In genomic region chr6:54879188-54879985, GRCh38 we compare ENCODE assay signal across 1 cellular context.
TF ChIP-seq lines count a peak whose summit lies in the region.

No MANE protein-coding gene starts in this region.

TF ChIP-seq in HEK293, 187 proteins besides CTCF, POLR2A, EP300 and RAD21 (continued from another document and continues in another):
- no peak for TF ChIP-seq ZBTB10 (tag by site-specific recombination; IDR thresholded peaks at IDR 0.05)
- TF ChIP-seq ZNF302 (tag by site-specific recombination; IDR thresholded peaks at IDR 0.05; ENCODE audit: low read depth), result no peak
- no peak for TF ChIP-seq YY2 (tag by site-specific recombination; IDR thresholded peaks at IDR 0.05)
- TF ChIP-seq ZNF449 (tag by site-specific recombination; IDR thresholded peaks at IDR 0.05), result no peak
- peak; percentile 49; the same call in 1 of the 2 replicates for TF ChIP-seq ZNF146 (tag by site-specific recombination; IDR thresholded peaks at IDR 0.05)
- no peak for TF ChIP-seq ZNF311 (tag by site-specific recombination; IDR thresholded peaks at IDR 0.05; ENCODE audit: borderline replicate concordance)
- TF ChIP-seq BCL11A (tag by site-specific recombination; IDR thresholded peaks at IDR 0.05; ENCODE audit: low read depth), result no peak
- peak; percentile 91 for TF ChIP-seq ZNF629 (tag by site-specific recombination; IDR thresholded peaks at IDR 0.05)
- peak; percentile 57; the same call in 1 of the 2 replicates for TF ChIP-seq ZNF324 (tag by site-specific recombination; IDR thresholded peaks at IDR 0.05)
- TF ChIP-seq SP2 (tag by site-specific recombination; IDR thresholded peaks at IDR 0.05), result no peak
- TF ChIP-seq ZFP41 (tag by site-specific recombination; IDR thresholded peaks at IDR 0.05; ENCODE audit: borderline replicate concordance), result no peak
- peak; percentile 95 for TF ChIP-seq PRDM6 (tag by site-specific recombination; IDR thresholded peaks at IDR 0.05)
- TF ChIP-seq ZBTB1 (tag by site-specific recombination; IDR thresholded peaks at IDR 0.05), result 0 out of 2 replicates have a peak, but pooled peaks have one; percentile 30
- peak; percentile 58; the same call in 1 of the 2 replicates for TF ChIP-seq BCL11B (tag by site-specific recombination; IDR thresholded peaks at IDR 0.05; ENCODE audit: low read depth)
- no peak for TF ChIP-seq ZBTB11 (tag by site-specific recombination; conservative IDR thresholded peaks at IDR 0.05; ENCODE audit: low read depth)
- no peak for TF ChIP-seq ZNF114 (tag by site-specific recombination; IDR thresholded peaks at IDR 0.05)
- peak; percentile 59; the same call in 1 of the 2 replicates for TF ChIP-seq ZNF558 (tag by site-specific recombination; IDR thresholded peaks at IDR 0.05)
- TF ChIP-seq ZNF621 (tag by site-specific recombination; IDR thresholded peaks at IDR 0.05), result no peak
- no peak for TF ChIP-seq PRDM2 (tag by site-specific recombination; IDR thresholded peaks at IDR 0.05; ENCODE audit: borderline replicate concordance)
- TF ChIP-seq ZNF354C (tag by site-specific recombination; IDR thresholded peaks at IDR 0.05; ENCODE audit: borderline replicate concordance, low read depth), result no peak
- TF ChIP-seq ZNF600 (tag by site-specific recombination; IDR thresholded peaks at IDR 0.05), result peak; percentile 93
- TF ChIP-seq ZNF266 (tag by site-specific recombination; IDR thresholded peaks at IDR 0.05; ENCODE audit: low read depth), result no peak
- peak; percentile 95 for TF ChIP-seq TRIM28 (IDR thresholded peaks at IDR 0.05; ENCODE audit: borderline replicate concordance, low read length)
- no peak for TF ChIP-seq ZNF473 (tag by site-specific recombination; IDR thresholded peaks at IDR 0.05)
- no peak for TF ChIP-seq ZNF707 (tag by site-specific recombination; IDR thresholded peaks at IDR 0.05)
- peak; percentile 71 for TF ChIP-seq GFI1B (tag by site-specific recombination; IDR thresholded peaks at IDR 0.05)
- peak; percentile 33 for TF ChIP-seq ZNF510 (tag by site-specific recombination; IDR thresholded peaks at IDR 0.05; ENCODE audit: insufficient replicate concordance)
- TF ChIP-seq ZNF138 (tag by site-specific recombination; IDR thresholded peaks at IDR 0.05; ENCODE audit: borderline replicate concordance), result no peak
- no peak for TF ChIP-seq RBAK (tag by site-specific recombination; IDR thresholded peaks at IDR 0.05)
- no peak for TF ChIP-seq GLI4 (tag by site-specific recombination; IDR thresholded peaks at IDR 0.05)
- no peak for TF ChIP-seq ZNF701 (tag by site-specific recombination; IDR thresholded peaks at IDR 0.05)
- peak; percentile 35; the same call in 1 of the 2 replicates for TF ChIP-seq YY1 (tag by site-specific recombination; IDR thresholded peaks at IDR 0.05)
- peak; percentile 75 for TF ChIP-seq EGR2 (tag by site-specific recombination; IDR thresholded peaks at IDR 0.05; ENCODE audit: low read depth)
- no peak for TF ChIP-seq ZNF23 (tag by site-specific recombination; IDR thresholded peaks at IDR 0.05; ENCODE audit: borderline replicate concordance)
- TF ChIP-seq ZNF169 (tag by site-specific recombination; IDR thresholded peaks at IDR 0.05), result no peak
- peak; percentile 88 for TF ChIP-seq PRDM10 (tag by site-specific recombination; IDR thresholded peaks at IDR 0.05)
- 0 out of 2 replicates have a peak, but pooled peaks have one; percentile 41 for TF ChIP-seq ZNF645 (tag by site-specific recombination; IDR thresholded peaks at IDR 0.05)
- no peak; the same call in 1 of the 2 replicates for TF ChIP-seq ZNF2 (tag by site-specific recombination; IDR thresholded peaks at IDR 0.05)
- TF ChIP-seq ZNF157 (tag by site-specific recombination; IDR thresholded peaks at IDR 0.05), result no peak
- TF ChIP-seq ZNF16 (tag by site-specific recombination; IDR thresholded peaks at IDR 0.05; ENCODE audit: low read depth), result no peak
- no peak for TF ChIP-seq ZNF626 (tag by site-specific recombination; IDR thresholded peaks at IDR 0.05)
- TF ChIP-seq ZNF223 (tag by site-specific recombination; IDR thresholded peaks at IDR 0.05), result no peak
- TF ChIP-seq ZNF426 (tag by site-specific recombination; IDR thresholded peaks at IDR 0.05), result no peak
- peak; percentile 94 for TF ChIP-seq ZXDB (tag by site-specific recombination; IDR thresholded peaks at IDR 0.05)
- TF ChIP-seq ZFHX2 (tag by site-specific recombination; conservative IDR thresholded peaks at IDR 0.05), result peak; percentile 80
